Comparison of ENCODE assay signal across 27 cellular contexts in the genomic region with DNA sequence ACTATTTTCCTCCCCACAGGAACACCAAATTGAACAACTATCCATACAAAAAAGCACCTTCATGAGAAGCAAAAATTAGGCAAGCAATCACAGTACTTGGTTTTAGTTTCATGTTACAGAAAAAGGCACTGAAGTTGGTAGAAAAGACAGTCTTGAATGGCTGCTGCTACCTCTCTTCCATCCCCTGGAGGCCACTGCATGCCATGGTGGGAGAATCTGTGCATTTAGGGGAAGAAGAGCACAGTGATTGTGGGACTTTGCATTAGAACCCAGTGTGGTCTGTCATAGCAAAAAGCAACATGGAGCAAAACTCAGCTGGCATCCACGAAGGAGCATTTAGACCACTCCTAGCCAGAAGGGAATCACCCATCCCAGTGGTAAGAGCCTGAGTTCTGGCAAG.
"Had no signal": no experiment of that assay in that cellular context is flagged by ENCODE, and none has a peak within 500 bp of the region (broad histone marks: within the 10 kb centered on the region; RNA-seq: fewer than 3 reads in every experiment).

No MANE protein-coding gene starts in this region.

- H3K4me3 ChIP-seq: ascending aorta, breast epithelium, cardiac muscle cell, coronary artery, dorsolateral prefrontal cortex, esophagus squamous epithelium, heart left ventricle had no signal

- H3K9me3 ChIP-seq: ascending aorta, breast epithelium, esophagus squamous epithelium had no signal

- H3K4me1 ChIP-seq: ascending aorta, breast epithelium, esophagus squamous epithelium, heart left ventricle had no signal

- H3K36me3 ChIP-seq: ascending aorta, breast epithelium, cardiac muscle cell, esophagus squamous epithelium, heart left ventricle had no signal

- DNase-seq: activated CD4-positive, alpha-beta memory T cell treated with anti-CD3 and anti-CD28 coated beads, Interleukin-2, amount 10 ng/mL, durations not matched to agents 7 days and 5 days; activated CD4-positive, alpha-beta T cell treated with anti-CD3 and anti-CD28 coated beads for 1 hour; activated CD4-positive, alpha-beta T cell treated with anti-CD3 and anti-CD28 coated beads for 4 hours; activated CD4-positive, alpha-beta T cell treated with anti-CD3 and anti-CD28 coated beads, Interleukin-2, amount 10 ng/mL, durations not matched to agents 7 days and 5 days; activated CD4-positive, alpha-beta T cell treated with anti-CD3 and anti-CD28 coated beads, Interleukin-2, amount 50 U/mL, for 4 hours; activated CD8-positive, alpha-beta memory T cell treated with anti-CD3 and anti-CD28 coated beads, Interleukin-2, amount 50 U/mL, for 48 hours; activated gamma-delta T cell; activated naive CD4-positive, alpha-beta T cell; activated naive CD4-positive, alpha-beta T cell treated with anti-CD3 and anti-CD28 coated beads, Interleukin-2, amount 10 ng/mL, durations not matched to agents 7 days and 5 days; activated naive CD8-positive, alpha-beta T cell treated with anti-CD3 and anti-CD28 coated beads, Interleukin-2, amount 10 ng/mL, durations not matched to agents 7 days and 5 days; activated T-cell treated with anti-CD3 and anti-CD28 coated beads for 4 hours; activated T-cell treated with anti-CD3 and anti-CD28 coated beads, Interleukin-2, amount 50 U/mL, for 24 hours; activated T-cell treated with anti-CD3 and anti-CD28 coated beads, Interleukin-2, amount 50 U/mL, for 72 hours; central memory CD4-positive, alpha-beta T cell; cerebellar nuclear complex; dorsolateral prefrontal cortex; effector memory CD4-positive, alpha-beta T cell; esophagus squamous epithelium; foreskin melanocyte; heart left ventricle; T-helper 2 cell had no signal

- ATAC-seq: activated naive CD4-positive, alpha-beta T cell treated with anti-CD3 and anti-CD28 coated beads, Interleukin-2, amount 50 U/mL, for 72 hours; activated T-cell treated with anti-CD3 and anti-CD28 coated beads, Interleukin-2, amount 50 U/mL, for 72 hours; heart left ventricle had no signal

- H3K27ac ChIP-seq: ascending aorta, breast epithelium, cardiac muscle cell, coronary artery, dorsolateral prefrontal cortex, epithelial cell of prostate, esophagus squamous epithelium, heart left ventricle had no signal

- H3K27me3 ChIP-seq: ascending aorta, breast epithelium, cardiac muscle cell, dorsolateral prefrontal cortex, esophagus squamous epithelium, heart left ventricle had no signal
